ENCODE assay signal across 1 cellular context in the genomic region with DNA sequence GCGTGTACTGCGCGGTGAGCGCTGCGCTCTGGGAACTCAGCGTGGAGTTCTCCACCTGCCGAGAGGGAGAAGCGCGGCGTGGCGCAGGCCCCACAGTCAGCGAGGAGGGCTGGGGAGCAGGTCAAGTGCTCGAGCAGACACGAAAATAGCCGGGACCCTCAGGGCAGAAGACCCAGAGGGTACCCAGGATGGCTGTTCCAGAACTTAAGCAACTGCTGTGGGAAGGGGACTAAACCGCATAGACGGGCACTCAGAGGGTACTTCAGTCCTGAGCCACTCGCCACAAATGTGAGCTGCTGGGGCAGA.
TF ChIP-seq lines count a peak whose summit lies in the region.

No MANE protein-coding gene starts in this region.

TF ChIP-seq in H1, 55 proteins besides CTCF, POLR2A, EP300 and RAD21:
- TF ChIP-seq POLR2AphosphoS5 (IDR thresholded peaks at IDR 0.05; ENCODE audit: low read depth, low read length), result no peak
- no peak for TF ChIP-seq USF2 (IDR thresholded peaks at IDR 0.05; ENCODE audit: low read length)
- TF ChIP-seq ASH2L (IDR thresholded peaks at IDR 0.05; ENCODE audit: low read length), result peak; percentile 20
- TF ChIP-seq SUZ12 (IDR thresholded peaks at IDR 0.05; ENCODE audit: low read length), result no peak
- TF ChIP-seq NRF1 (IDR thresholded peaks at IDR 0.05; ENCODE audit: low read depth, low read length), result no peak
- no peak for TF ChIP-seq TCF12 (IDR thresholded peaks at IDR 0.05; ENCODE audit: low read depth, low read length)
- no peak for TF ChIP-seq HDAC6 (IDR thresholded peaks at IDR 0.05; ENCODE audit: low read depth, low read length)
- no peak for TF ChIP-seq KDM4A (IDR thresholded peaks at IDR 0.05; ENCODE audit: low read depth, low read length, severe bottlenecking)
